In genomic region chr18:57574866-57575265, GRCh38 we compare ENCODE assay signal across 26 cellular contexts. TPM values are rescaled to one million over a fixed set of nuclear protein-coding genes. Genes with fewer than 3 reads are reported as not detected.
DNase-seq lines count a peak whose midpoint lies in the region; ATAC-seq and TF ChIP-seq lines count a peak whose summit lies in the region.
"Had no signal": no experiment of that assay in that cellular context is flagged by ENCODE, and none has a peak within 500 bp of the region (broad histone marks: within the 10 kb centered on the region; RNA-seq: fewer than 3 reads in every experiment).

No MANE protein-coding gene starts in this region.

- peak; percentile 8 for DNase-seq in OCI-M1 (lab: John Stamatoyannopoulos, UW)
- DNase-seq in T-helper 17 cell = no peak
- DNase-seq in fibroblast of villous mesenchyme (ENCODE audit: low read depth) = peak; percentile 34
- no peak for DNase-seq in transverse colon
- DNase-seq in progenitor cell of endocrine pancreas (ENCODE audit: low spot score, unreplicated experiment) = no peak
- DNase-seq in cerebellum (ENCODE audit: low spot score) = no peak
- DNase-seq: C1 segment of cervical spinal cord; Caco-2; CD4-positive, alpha-beta memory T cell; GOT3; HFFc6; NCI-H1092; NCI-H1417 treated with DMSO at 0.1 percent for 48 hours; NCI-H1694 treated with DMSO at 0.1 percent for 48 hours; NCI-H2081; NCI-H2227 treated with DMSO at 0.1 percent for 48 hours; NCI-H526 treated with DMSO at 0.1 percent for 48 hours; SHP77 had no signal

- H3K27me3 ChIP-seq in transverse colon = no peaks in the 10 kb centered on the region

- in situ Hi-C loops in transverse colon (cut with MboI; ENCODE audit: low pct_ligation_motif_present in 1 of 4, low pct_unique_long_range_greater_than_20kb in 1 of 4, low sequenced_read_pairs in 3 of 4) = loop anchor here in 3 of 4 donors (25.0 kb wide), 2 partner anchors 713 to 838 kb away; no protein-coding TSS in a partner anchor

- TF ChIP-seq POLR2A in transverse colon (IDR thresholded peaks at IDR 0.05) = no peak

- H3K27ac Mint-ChIP-seq in T-helper 17 cell (peak overlapping the region; percentile 82), progenitor cell of endocrine pancreas (no peak overlapping the region)
- H3K27ac Mint-ChIP-seq: HFFc6, IgD-negative memory B cell had no signal

- TF ChIP-seq CTCF in fibroblast of villous mesenchyme (IDR thresholded peaks at IDR 0.05; ENCODE audit: insufficient read depth, low read depth, low read length) (no peak), transverse colon (IDR thresholded peaks at IDR 0.05) (no peak), progenitor cell of endocrine pancreas (IDR thresholded peaks at IDR 0.05; ENCODE audit: unreplicated experiment) (no peak)

- H3K4me3 Mint-ChIP-seq in T-helper 17 cell (no peak overlapping the region), progenitor cell of endocrine pancreas (ENCODE audit: low read depth) (no peak overlapping the region)
- H3K4me3 Mint-ChIP-seq: CD4-positive, alpha-beta memory T cell; HFFc6; IgD-negative memory B cell had no signal

- peak; percentile 20 for TF ChIP-seq EP300 in transverse colon (IDR thresholded peaks at IDR 0.05; ENCODE audit: low read depth)

- H3K4me1 Mint-ChIP-seq in T-helper 17 cell = peaks cover 2% of the 10 kb centered on the region
- no peaks in the 10 kb centered on the region for H3K4me1 Mint-ChIP-seq in progenitor cell of endocrine pancreas (ENCODE audit: low read depth)

- ATAC-seq in T-helper 17 cell (no peak), HG02623 (IDR thresholded peaks at IDR 0.05; ENCODE audit: unreplicated experiment) (no peak)
- ATAC-seq: Panc1 had no signal

- WGBS in transverse colon (ENCODE audit: low coverage in 1 of 2), 2 donors = 55 to 58% methylated on average over 4 of the region's 4 CpGs

- intact Hi-C loops in transverse colon (cut with DNase I; ENCODE audit: low total_unique reads) = no loop called here

- no peaks in the 10 kb centered on the region for H3K4me1 ChIP-seq in transverse colon
- H3K4me1 ChIP-seq: Caco-2, HAP-1 had no signal

- H3K9me3 ChIP-seq in T-helper 17 cell (ENCODE audit: control insufficient read depth, low read length, poor library complexity, severe bottlenecking) (no peaks in the 10 kb centered on the region), transverse colon (no peaks in the 10 kb centered on the region)
- H3K9me3 ChIP-seq: Caco-2, HAP-1 had no signal

- H3K36me3 ChIP-seq in transverse colon = peaks cover 0 to 11% (median 3%) of the 10 kb centered on the region in 4 donors

- no peak overlapping the region for H3K4me3 ChIP-seq in fibroblast of villous mesenchyme (ENCODE audit: low read depth, low read length)
- no peak overlapping the region for H3K4me3 ChIP-seq in transverse colon
- H3K4me3 ChIP-seq: HAP-1, SK-N-MC had no signal

- H3K27ac ChIP-seq in transverse colon = peak overlapping the region in 1 of 4 donors; percentile 30
- H3K27ac ChIP-seq: HL-60, KMS-11, RWPE1, SK-N-MC had no signal

- H3K9me3 Mint-ChIP-seq in progenitor cell of endocrine pancreas (ENCODE audit: low read depth) = no peaks in the 10 kb centered on the region
- H3K9me3 Mint-ChIP-seq: CD4-positive, alpha-beta memory T cell; HFFc6; IgD-negative memory B cell had no signal

- H3K27me3 Mint-ChIP-seq in T-helper 17 cell = no peaks in the 10 kb centered on the region
- H3K27me3 Mint-ChIP-seq in progenitor cell of endocrine pancreas = no peaks in the 10 kb centered on the region
- H3K27me3 Mint-ChIP-seq: CD4-positive, alpha-beta memory T cell; IgD-negative memory B cell had no signal

- H3K36me3 Mint-ChIP-seq in T-helper 17 cell (ENCODE audit: low read depth) (peaks cover 2% of the 10 kb centered on the region), progenitor cell of endocrine pancreas (ENCODE audit: insufficient read depth) (peaks cover 21% of the 10 kb centered on the region)

RNA-seq across cellular contexts. Expression of gene FECH, which starts 11.6 kb away (rescaled TPM):
- total RNA-seq in T-helper 17 cell (10 to 100 TPM in 1 of 2 donors, 1 to 10 TPM in 1; 9.9 to 10.8 TPM), fibroblast of villous mesenchyme (27.1 and 31.1 TPM in 2 replicates), transverse colon (10 to 100 TPM in 3 of 4 donors, 1 to 10 TPM in 1; 9.6 to 36.0 (median 28.3) TPM), progenitor cell of endocrine pancreas (25.8 and 27.1 TPM in 2 replicates), cerebellum (21.3 TPM)

RNA-seq across cellular contexts. Expression of gene NARS1, which starts 46.8 kb away (rescaled TPM):
- total RNA-seq in T-helper 17 cell (10 to 100 TPM; 63.3 to 87.3 TPM), fibroblast of villous mesenchyme (170 and 194 TPM in 2 replicates), transverse colon (100 to 1,000 TPM in 2 of 4 donors, 10 to 100 TPM in 2; 80.8 to 186 (median 129) TPM), progenitor cell of endocrine pancreas (90.7 and 99.9 TPM in 2 replicates), cerebellum (78.8 TPM)

Comparison
In these comparisons a context has a peak if more than half of its experiments do, and no peak if none do; other contexts are left out.
1. DNase-seq: peak in OCI-M1 (single experiment) and fibroblast of villous mesenchyme (single experiment); none in T-helper 17 cell (0 of 3), transverse colon (single experiment), progenitor cell of endocrine pancreas (single experiment) and cerebellum (single experiment).